ENCODE assay signal across 11 cellular contexts in genomic region chr4:113328514-113328913, GRCh38.
DNase-seq lines count a peak whose midpoint lies in the region; ATAC-seq and TF ChIP-seq lines count a peak whose summit lies in the region.
"Had no signal": no experiment of that assay in that cellular context is flagged by ENCODE, and none has a peak within 500 bp of the region (broad histone marks: within the 10 kb centered on the region; RNA-seq: fewer than 3 reads in every experiment).

No MANE protein-coding gene starts in this region.

- BruUV-seq in IMR-90 (replicated peaks; lab: Mats Ljungman, UMichigan), result no TSS peak

- ATAC-seq in IMR-90 (ENCODE audit: low read depth), result peak; percentile 53; the same call in 1 of the 2 replicates
- no peak for ATAC-seq in HG03139 (IDR thresholded peaks at IDR 0.05; ENCODE audit: unreplicated experiment)

- H3K4me2 ChIP-seq in IMR-90 (ENCODE audit: low read depth, low read length) (no peak overlapping the region), neural progenitor cell (no peak overlapping the region)

- no peak overlapping the region for H4K5ac ChIP-seq in IMR-90 (ENCODE audit: low read depth, low read length)

- H3K9me3 ChIP-seq in IMR-90 (ENCODE audit: control insufficient read depth, insufficient read depth, low read length) (no peaks in the 10 kb centered on the region), neural progenitor cell (ENCODE audit: low read depth) (no peaks in the 10 kb centered on the region)
- H3K9me3 ChIP-seq: SJSA1 had no signal

- no peaks in the 10 kb centered on the region for H3K4me1 ChIP-seq in IMR-90 (ENCODE audit: control insufficient read depth, insufficient read depth, low read length)
- H3K4me1 ChIP-seq in neural progenitor cell, result peaks cover 7% of the 10 kb centered on the region
- H3K4me1 ChIP-seq: SJSA1 had no signal

- TF ChIP-seq CTCF in IMR-90 (conservative IDR thresholded peaks at IDR 0.05; ENCODE audit: low read depth, low read length), result peak; percentile 39
- peak; percentile 63 for TF ChIP-seq CTCF in chondrocyte (IDR thresholded peaks at IDR 0.05)
- peak; percentile 67 for TF ChIP-seq CTCF in neural progenitor cell (IDR thresholded peaks at IDR 0.05)

- H3K27ac ChIP-seq in IMR-90 (ENCODE audit: insufficient read depth, low read length), result no peak overlapping the region
- no peak overlapping the region for H3K27ac ChIP-seq in neural progenitor cell
- H3K27ac ChIP-seq: SJSA1 had no signal

- POLR2A ChIA-PET in IMR-90 (lab: Charles Lee; ENCODE audit: unreplicated experiment), result no interaction called here

- no peak overlapping the region for H3K4me3 ChIP-seq in IMR-90 (ENCODE audit: insufficient read depth, low read depth, low read length)
- H3K4me3 ChIP-seq in neural progenitor cell, result no peak overlapping the region
- H3K4me3 ChIP-seq: SJSA1 had no signal

- H3K14ac ChIP-seq in IMR-90 (replicated peaks; ENCODE audit: low read depth, low read length), result no peak overlapping the region

- CTCF ChIA-PET in IMR-90 (lab: Yijun Ruan, JAX), result no interaction called here

- DNase-seq in NCI-H1694 treated with DMSO at 0.1 percent for 48 hours (lab: John Stamatoyannopoulos, UW) (peak; percentile 2), NCI-H1694 (lab: John Stamatoyannopoulos, UW) (no peak), IMR-90 (no peak), chondrocyte (ENCODE audit: low spot score) (no peak), neural progenitor cell (ENCODE audit: low spot score) (peak; percentile 63), retina (no peak), putamen (ENCODE audit: low spot score) (no peak)
- DNase-seq: activated naive CD4-positive, alpha-beta T cell had no signal

- no peak overlapping the region for H2AFZ ChIP-seq in IMR-90 (replicated peaks; ENCODE audit: low read length, poor library complexity)
- no peak overlapping the region for H2AFZ ChIP-seq in neural progenitor cell (replicated peaks)

- no peak overlapping the region for H3K18ac ChIP-seq in IMR-90 (ENCODE audit: low read depth, low read length)

- H3K36me3 Mint-ChIP-seq in chondrocyte (ENCODE audit: low read depth) (peaks cover 8% of the 10 kb centered on the region), neural progenitor cell (no peaks in the 10 kb centered on the region)

- no peaks in the 10 kb centered on the region for H3K79me2 ChIP-seq in neural progenitor cell (ENCODE audit: low read depth)

- TF ChIP-seq RAD21 in IMR-90 (IDR thresholded peaks at IDR 0.05; ENCODE audit: low read length), result peak; percentile 47

- H4K20me1 ChIP-seq in IMR-90 (ENCODE audit: insufficient read depth, low read length), result no peaks in the 10 kb centered on the region
- peaks cover 3% of the 10 kb centered on the region for H4K20me1 ChIP-seq in neural progenitor cell (ENCODE audit: low read depth)

- H3K9me3 Mint-ChIP-seq in chondrocyte (ENCODE audit: low read depth) (no peaks in the 10 kb centered on the region), neural progenitor cell (no peaks in the 10 kb centered on the region)

- H2BK120ac ChIP-seq in IMR-90 (ENCODE audit: low read depth, low read length), result no peak overlapping the region

- no peak overlapping the region for H2BK5ac ChIP-seq in IMR-90 (ENCODE audit: low read depth, low read length, poor library complexity, severe bottlenecking)

- no peak overlapping the region for H2AK9ac ChIP-seq in IMR-90 (replicated peaks; ENCODE audit: low read depth, low read length, poor library complexity)

- H3K4me3 Mint-ChIP-seq in chondrocyte (ENCODE audit: unreplicated experiment) (no peak overlapping the region), neural progenitor cell (no peak overlapping the region)
- H3K4me3 Mint-ChIP-seq: B cell had no signal

- no peak overlapping the region for H3K4ac ChIP-seq in IMR-90 (ENCODE audit: low read depth, low read length)

- H3K23ac ChIP-seq in IMR-90 (ENCODE audit: low read depth, low read length), result no peak overlapping the region

- no peak overlapping the region for H2BK20ac ChIP-seq in IMR-90 (ENCODE audit: low read depth, low read length)

- WGBS in IMR-90 (ENCODE audit: extremely low coverage in 2 of 2, insufficient read length in 1 of 2), 2 experiments, result no CpG with 5 or more reads among the region's 3 CpGs

- in situ Hi-C loops in IMR-90 (cut with MboI; ENCODE audit: low sequenced_read_pairs), result no loop called here

- H3K27me3 ChIP-seq in IMR-90 (ENCODE audit: control insufficient read depth, insufficient read depth, low read length), result no peaks in the 10 kb centered on the region; the same call in 1 of the 2 replicates
- no peaks in the 10 kb centered on the region for H3K27me3 ChIP-seq in neural progenitor cell
- H3K27me3 ChIP-seq: SJSA1 had no signal

- H3K27ac Mint-ChIP-seq in chondrocyte (ENCODE audit: unreplicated experiment) (no peak overlapping the region), neural progenitor cell (no peak overlapping the region)
- H3K27ac Mint-ChIP-seq: B cell had no signal

- intact Hi-C loops in IMR-90 (cut with micrococcal nuclease), result no loop called here

- TF ChIP-seq POLR2A in IMR-90 (IDR thresholded peaks at IDR 0.05; ENCODE audit: low read depth, low read length), result no peak

- dilution Hi-C loops in IMR-90 (cut with HindIII; ENCODE audit: low sequenced_read_pairs, unreplicated experiment), result no loop called here

- H4K8ac ChIP-seq in IMR-90 (ENCODE audit: low read depth in 2 of 2, low read length in 2 of 2), result no peak overlapping the region

- H3F3A ChIP-seq in neural progenitor cell (ENCODE audit: low read depth), result no peaks in the 10 kb centered on the region

- H3K4me1 Mint-ChIP-seq in chondrocyte (ENCODE audit: low read depth) (peaks cover 3% of the 10 kb centered on the region), neural progenitor cell (no peaks in the 10 kb centered on the region)
- H3K4me1 Mint-ChIP-seq: B cell had no signal

- H3K56ac ChIP-seq in IMR-90 (ENCODE audit: extremely low read depth, insufficient read depth, low read length), result no peak overlapping the region

- H3K79me1 ChIP-seq in IMR-90 (ENCODE audit: low read depth in 1 of 2, low read length in 2 of 2), result no peaks in the 10 kb centered on the region

- H3K36me3 ChIP-seq in IMR-90 (ENCODE audit: control insufficient read depth, insufficient read depth, low read length) (no peaks in the 10 kb centered on the region), neural progenitor cell (peaks cover 9% of the 10 kb centered on the region)
- H3K36me3 ChIP-seq: SJSA1 had no signal

- H3K9ac ChIP-seq in IMR-90 (ENCODE audit: low read depth, low read length), result no peak overlapping the region
- H3K9ac ChIP-seq in neural progenitor cell, result no peak overlapping the region

- H2BK15ac ChIP-seq in IMR-90 (ENCODE audit: low read depth, low read length), result no peak overlapping the region

- no peak overlapping the region for H4K91ac ChIP-seq in IMR-90 (ENCODE audit: insufficient read depth, low read depth, low read length)

- H3K27me3 Mint-ChIP-seq in chondrocyte (ENCODE audit: low read depth), result no peaks in the 10 kb centered on the region
- peaks cover 4% of the 10 kb centered on the region for H3K27me3 Mint-ChIP-seq in neural progenitor cell (ENCODE audit: insufficient read depth, low read depth)

- H2AK5ac ChIP-seq in IMR-90 (ENCODE audit: low read depth, low read length), result no peak overlapping the region

- H3K9me1 ChIP-seq in IMR-90 (ENCODE audit: insufficient read depth, low read length), result no peaks in the 10 kb centered on the region

TF ChIP-seq in IMR-90, 13 proteins besides CTCF, POLR2A, EP300 and RAD21:
- TF ChIP-seq BHLHE40 (IDR thresholded peaks at IDR 0.05; ENCODE audit: low read depth, low read length) (no peak), CEBPB (IDR thresholded peaks at IDR 0.05; ENCODE audit: low read depth, low read length) (no peak), SMC3 (IDR thresholded peaks at IDR 0.05; ENCODE audit: low read depth, low read length) (no peak), MAZ (IDR thresholded peaks at IDR 0.05; ENCODE audit: borderline replicate concordance, low read depth, low read length) (no peak), MAFK (IDR thresholded peaks at IDR 0.05; ENCODE audit: low read depth, low read length) (no peak), FOS (IDR thresholded peaks at IDR 0.05; ENCODE audit: low read depth, low read length) (no peak), RFX5 (IDR thresholded peaks at IDR 0.05; ENCODE audit: low read depth, low read length) (no peak), MXI1 (IDR thresholded peaks at IDR 0.05; ENCODE audit: borderline replicate concordance, low read depth, low read length) (no peak), CHD1 (IDR thresholded peaks at IDR 0.05; ENCODE audit: low read depth, low read length) (no peak), NFE2L2 (IDR thresholded peaks at IDR 0.05; ENCODE audit: low read depth, low read length) (no peak)
- TF ChIP-seq, protein P1, sequence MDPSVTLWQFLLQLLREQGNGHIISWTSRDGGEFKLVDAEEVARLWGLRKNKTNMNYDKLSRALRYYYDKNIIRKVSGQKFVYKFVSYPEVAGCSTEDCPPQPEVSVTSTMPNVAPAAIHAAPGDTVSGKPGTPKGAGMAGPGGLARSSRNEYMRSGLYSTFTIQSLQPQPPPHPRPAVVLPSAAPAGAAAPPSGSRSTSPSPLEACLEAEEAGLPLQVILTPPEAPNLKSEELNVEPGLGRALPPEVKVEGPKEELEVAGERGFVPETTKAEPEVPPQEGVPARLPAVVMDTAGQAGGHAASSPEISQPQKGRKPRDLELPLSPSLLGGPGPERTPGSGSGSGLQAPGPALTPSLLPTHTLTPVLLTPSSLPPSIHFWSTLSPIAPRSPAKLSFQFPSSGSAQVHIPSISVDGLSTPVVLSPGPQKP (IDR thresholded peaks at IDR 0.05; ENCODE audit: borderline replicate concordance, low read depth, low read length), result no peak
TF ChIP-seq in IMR-90: peak in this region for 0.

Comparison
In these comparisons a context has a peak if more than half of its experiments do, and no peak if none do; other contexts are left out.
1. DNase-seq: peak in NCI-H1694 treated with DMSO at 0.1 percent for 48 hours (single experiment) and neural progenitor cell (single experiment); none in NCI-H1694 (single experiment), IMR-90 (single experiment), chondrocyte (single experiment), retina (single experiment) and putamen (single experiment).
2. Peak in every context shown above with its lines, with median percentiles within 50 percentile points of each other: CTCF ChIP-seq.